In genomic region chr5:81750308-81751008, GRCh38 we compare ENCODE assay signal across 8 cellular contexts. TPM values are rescaled to one million over a fixed set of nuclear protein-coding genes. Genes with fewer than 3 reads are reported as not detected.
DNase-seq lines count a peak whose midpoint lies in the region; ATAC-seq and TF ChIP-seq lines count a peak whose summit lies in the region.

No MANE protein-coding gene starts in this region.

- H3K27ac ChIP-seq in HUES64 (ENCODE audit: low read depth, low read length) (no peak overlapping the region), psoas muscle (peak overlapping the region; percentile 95)

- no peak for TF ChIP-seq CTCF in psoas muscle (IDR thresholded peaks at IDR 0.05)

- H3K27me3 ChIP-seq in HUES64 (ENCODE audit: insufficient read depth, low read length) (peaks cover 20% of the 10 kb centered on the region), psoas muscle (ENCODE audit: insufficient read depth in 3 of 3, low read length in 2 of 3) (no peaks in the 10 kb centered on the region)

- H3K9ac ChIP-seq in HUES64 (ENCODE audit: low read depth, low read length) = no peak overlapping the region

- peaks cover 46% of the 10 kb centered on the region for H3K4me1 ChIP-seq in HUES64 (ENCODE audit: insufficient read depth, low read length)
- peaks cover 41% of the 10 kb centered on the region for H3K4me1 ChIP-seq in psoas muscle

- H3K36me3 ChIP-seq in HUES64 (ENCODE audit: insufficient read depth, low read length) (no peaks in the 10 kb centered on the region), psoas muscle (ENCODE audit: insufficient read depth in 1 of 2, low read depth in 1 of 2) (no peaks in the 10 kb centered on the region)

- H3K9me3 ChIP-seq in HUES64 (ENCODE audit: insufficient read depth, low read depth, low read length) = no peaks in the 10 kb centered on the region
- no peaks in the 10 kb centered on the region for H3K9me3 ChIP-seq in psoas muscle

- WGBS in HUES64 = under 1% methylated on average over 87 of the region's 90 CpGs
- WGBS in psoas muscle, 3 donors = 1% methylated on average over 39 to 90 of the region's 90 CpGs

- intact Hi-C loops in psoas muscle (cut with DNase I) = loop anchor here (1.0 to 10.0 kb wide), 7 partner anchors 37 to 414 kb away; partner anchors contain the start of gene ATG10 (in 2 of the 2)

- ATAC-seq in psoas muscle (no peak), GM19328 (IDR thresholded peaks at IDR 0.05; ENCODE audit: unreplicated experiment) (no peak)

- H3K4me3 ChIP-seq in HUES64 (ENCODE audit: low read length) = peak overlapping the region; percentile 92
- H3K4me3 ChIP-seq in psoas muscle = peak overlapping the region; percentile 86

- DNase-seq in activated CD8-positive, alpha-beta memory T cell treated with anti-CD3 and anti-CD28 coated beads, Interleukin-2, amount 50 U/mL, for 4 hours = peak; percentile 24
- no peak for DNase-seq in activated CD8-positive, alpha-beta memory T cell treated with anti-CD3 and anti-CD28 coated beads, Interleukin-2, amount 50 U/mL, for 48 hours
- peak; percentile 10 for DNase-seq in activated T-helper 9 cell treated with anti-CD3 and anti-CD28 coated beads, Interleukin-2, amount 50 U/mL, for 16 hours (ENCODE audit: low read depth)
- DNase-seq in germinal center (ENCODE audit: low spot score) = peak; percentile 68
- no peak for DNase-seq in psoas muscle
- no peak for DNase-seq in SW 1271 (lab: John Stamatoyannopoulos, UW)

RNA-seq across cellular contexts. Expression of gene SSBP2, which starts 0.4 kb away (rescaled TPM):
- polyA plus RNA-seq in HUES64 (2013, experiment 1 of 2) = 28.0 TPM
- 47.7 TPM for polyA plus RNA-seq in HUES64 (2013, experiment 2 of 2)
- total RNA-seq in psoas muscle = 10 to 100 TPM; 25.3 to 42.6 (median 34.6) TPM
- polyA plus RNA-seq in psoas muscle = 10 to 100 TPM; 18.2 to 22.5 (median 22.1) TPM

Comparison
In these comparisons a context has a peak if more than half of its experiments do, and no peak if none do; other contexts are left out.
1. DNase-seq: peak in activated CD8-positive, alpha-beta memory T cell treated with anti-CD3 and anti-CD28 coated beads, Interleukin-2, amount 50 U/mL, for 4 hours (single experiment), activated T-helper 9 cell treated with anti-CD3 and anti-CD28 coated beads, Interleukin-2, amount 50 U/mL, for 16 hours (single experiment) and germinal center (single experiment); none in activated CD8-positive, alpha-beta memory T cell treated with anti-CD3 and anti-CD28 coated beads, Interleukin-2, amount 50 U/mL, for 48 hours (single experiment), psoas muscle (0 of 2) and SW 1271 (0 of 2).